Comparison of ENCODE assay signal across 20 cellular contexts in the genomic region with DNA sequence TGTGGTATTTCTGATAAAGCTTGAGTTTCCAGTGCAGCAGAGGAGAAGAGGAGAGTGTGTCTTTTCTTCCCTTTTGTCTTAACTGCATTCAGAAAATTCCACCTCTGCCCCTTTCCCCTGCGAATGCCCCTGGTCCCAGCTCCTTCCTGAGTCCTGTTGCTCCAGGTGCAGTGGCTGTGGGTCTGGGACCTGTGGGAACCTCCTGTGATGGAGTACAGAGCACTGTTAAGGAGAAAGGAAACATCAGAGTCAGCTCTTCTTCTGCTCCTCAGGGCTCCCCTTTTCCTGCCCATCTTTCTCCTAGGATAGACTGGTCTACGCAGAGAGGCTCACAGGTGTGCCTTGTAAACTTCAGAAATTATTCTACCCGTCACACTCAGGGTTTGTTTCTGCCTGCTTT.
"Had no signal": no experiment of that assay in that cellular context is flagged by ENCODE, and none has a peak within 500 bp of the region (broad histone marks: within the 10 kb centered on the region; RNA-seq: fewer than 3 reads in every experiment).

No MANE protein-coding gene starts in this region.

- H3K9me3 Mint-ChIP-seq: activated naive CD8-positive, alpha-beta T cell treated with anti-CD3 and anti-CD28 coated beads for 36 hours; central memory CD8-positive, alpha-beta T cell; effector memory CD8-positive, alpha-beta T cell; natural killer cell had no signal

- H3K27ac ChIP-seq: breast epithelium, gastrocnemius medialis, left lung, testis, VCaP had no signal

- H3K36me3 Mint-ChIP-seq: activated naive CD8-positive, alpha-beta T cell treated with anti-CD3 and anti-CD28 coated beads for 36 hours; immature natural killer cell; natural killer cell had no signal

- ATAC-seq: effector memory CD8-positive, alpha-beta T cell; gastrocnemius medialis; left lung; natural killer cell had no signal

- H3K27me3 ChIP-seq: breast epithelium, esophagus squamous epithelium, gastrocnemius medialis, left lung, spleen, testis had no signal

- DNase-seq: activated CD4-positive, CD25-positive, alpha-beta regulatory T cell treated with anti-CD3 and anti-CD28 coated beads, Interleukin-2, amount 50 U/mL, for 72 hours; activated naive CD8-positive, alpha-beta T cell treated with anti-CD3 and anti-CD28 coated beads for 36 hours; activated T-cell treated with anti-CD3 and anti-CD28 coated beads, Interleukin-2, amount 50 U/mL, for 1 hour; effector memory CD8-positive, alpha-beta T cell; esophagus squamous epithelium; gastrocnemius medialis; hypothalamus; immature natural killer cell; left lung; natural killer cell; spleen; stimulated activated CD4-positive, alpha-beta T cell treated with anti-CD3 and anti-CD28 coated beads, Interleukin-4, amount 100 ng/mL, for 1 hour; stimulated activated naive CD4-positive, alpha-beta T cell; testis; trophoblast cell had no signal

- H3K4me1 ChIP-seq: breast epithelium, left lung had no signal

- H3K4me3 ChIP-seq: breast epithelium, esophagus squamous epithelium, gastrocnemius medialis, left lung, spleen, testis had no signal

- H3K4me3 Mint-ChIP-seq: activated naive CD8-positive, alpha-beta T cell treated with anti-CD3 and anti-CD28 coated beads for 36 hours; central memory CD8-positive, alpha-beta T cell; effector memory CD8-positive, alpha-beta T cell; immature natural killer cell; mesothelial cell of epicardium; natural killer cell had no signal

- H3K4me1 Mint-ChIP-seq: activated naive CD8-positive, alpha-beta T cell treated with anti-CD3 and anti-CD28 coated beads for 36 hours; central memory CD8-positive, alpha-beta T cell; immature natural killer cell; natural killer cell had no signal

- H3K36me3 ChIP-seq: breast epithelium, esophagus squamous epithelium, gastrocnemius medialis, left lung, spleen had no signal

- H3K27me3 Mint-ChIP-seq: progenitor cell of endocrine pancreas had no signal

- H3K27ac Mint-ChIP-seq: activated naive CD8-positive, alpha-beta T cell treated with anti-CD3 and anti-CD28 coated beads for 36 hours; effector memory CD8-positive, alpha-beta T cell; immature natural killer cell; mesothelial cell of epicardium; natural killer cell; progenitor cell of endocrine pancreas had no signal

- H3K9me3 ChIP-seq: breast epithelium, esophagus squamous epithelium, gastrocnemius medialis, left lung, spleen, testis had no signal
